In genomic region chrX:71198066-71198465, GRCh38 we compare ENCODE assay signal across 8 cellular contexts. TPM values are rescaled to one million over a fixed set of nuclear protein-coding genes. Genes with fewer than 3 reads are reported as not detected.
DNase-seq lines count a peak whose midpoint lies in the region; ATAC-seq and TF ChIP-seq lines count a peak whose summit lies in the region.

No MANE protein-coding gene starts in this region.

- no peak overlapping the region for H3K27ac ChIP-seq in aorta (ENCODE audit: low read depth in 1 of 2, low read length in 2 of 2)

- peak; percentile 73 for DNase-seq in GM12865 (ENCODE audit: low read depth)
- DNase-seq in NAMALWA (ENCODE audit: low spot score) = peak; percentile 53
- DNase-seq in germinal center (ENCODE audit: low spot score) = peak; percentile 57
- DNase-seq in amniotic stem cell (lab: John Stamatoyannopoulos, UW) = no peak
- no peak for DNase-seq in NCI-H1930 (lab: John Stamatoyannopoulos, UW)
- no peak for DNase-seq in aorta
- no peak for DNase-seq in NCI-H1092 treated with DMSO at 0.1 percent for 48 hours (lab: John Stamatoyannopoulos, UW)

- no peaks in the 10 kb centered on the region for H3K4me1 ChIP-seq in aorta (ENCODE audit: control insufficient read depth in 1 of 2, insufficient read depth in 2 of 2, low read length in 2 of 2)

- intact Hi-C loops in aorta (cut with DNase I) = no loop called here

- TF ChIP-seq CTCF in GM12865 (IDR thresholded peaks at IDR 0.05; ENCODE audit: insufficient read depth, low read depth, low read length, missing control alignments) = no peak

- H3K4me3 ChIP-seq in GM12865 (ENCODE audit: low read depth, low read length) = peak overlapping the region; percentile 79
- no peak overlapping the region for H3K4me3 ChIP-seq in aorta (ENCODE audit: low read length in 2 of 2)

- H3K9me3 ChIP-seq in aorta (ENCODE audit: control insufficient read depth, low read length) = no peaks in the 10 kb centered on the region

- no peaks in the 10 kb centered on the region for H3K27me3 ChIP-seq in aorta (ENCODE audit: control insufficient read depth in 1 of 2, insufficient read depth in 2 of 2, low read length in 1 of 2)

- 62% methylated on average over 3 of the region's 3 CpGs for WGBS in aorta, 2 donors

- H3K36me3 ChIP-seq in aorta (ENCODE audit: control insufficient read depth in 1 of 2, insufficient read depth in 2 of 2, low read length in 1 of 2) = no peaks in the 10 kb centered on the region

- peak; percentile 80 for ATAC-seq in GM21529 (IDR thresholded peaks at IDR 0.05; ENCODE audit: unreplicated experiment)
- ATAC-seq in aorta (ENCODE audit: low FRiP score) = no peak

RNA-seq across cellular contexts. Expression of gene GJB1, which starts 25.0 kb away (rescaled TPM):
- not detected for total RNA-seq in aorta
- 1 to 10 TPM in 1 of 2 donors, not detected in 1; 2.0 TPM for polyA plus RNA-seq in aorta

RNA-seq across cellular contexts. Expression of gene NLGN3, which starts 53.4 kb away (rescaled TPM):
- total RNA-seq in aorta = 1 to 10 TPM; 1.5 to 4.5 TPM
- 1 to 10 TPM in 1 of 2 donors, under 1 TPM in 1; 0.63 to 1.2 TPM for polyA plus RNA-seq in aorta

RNA-seq across cellular contexts. Expression of gene ZMYM3, which starts 55.9 kb away (rescaled TPM):
- 10 to 100 TPM; 14.5 to 26.0 TPM for total RNA-seq in aorta
- polyA plus RNA-seq in aorta = 10 to 100 TPM in 1 of 2 donors, 1 to 10 TPM in 1; 3.8 to 16.3 TPM

Comparison
In these comparisons a context has a peak if more than half of its experiments do, and no peak if none do; other contexts are left out.
1. DNase-seq: peak in GM12865 (single experiment), NAMALWA (single experiment) and germinal center (single experiment); none in amniotic stem cell (single experiment), NCI-H1930 (0 of 2), aorta (0 of 2) and NCI-H1092 treated with DMSO at 0.1 percent for 48 hours (single experiment).